ENCODE assay signal across 17 cellular contexts in genomic region chrX:112058255-112058654, GRCh38. TPM values are rescaled to one million over a fixed set of nuclear protein-coding genes. Genes with fewer than 3 reads are reported as not detected.
A peak's percentile ranks its signal among the peaks of the same experiment; 100 is the strongest.
DNase-seq lines count a peak whose midpoint lies in the region; ATAC-seq and TF ChIP-seq lines count a peak whose summit lies in the region.
"Had no signal": no experiment of that assay in that cellular context is flagged by ENCODE, and none has a peak within 500 bp of the region (broad histone marks: within the 10 kb centered on the region; RNA-seq: fewer than 3 reads in every experiment).

No MANE protein-coding gene starts in this region.

- no peak overlapping the region for H4K8ac ChIP-seq in mesendoderm (ENCODE audit: low read depth, low read length)

- no peak overlapping the region for H3K18ac ChIP-seq in mesendoderm (ENCODE audit: low read length)

- H3K79me2 ChIP-seq in mesendoderm (ENCODE audit: control insufficient read depth, insufficient read depth, low read length), result no peaks in the 10 kb centered on the region

- H4K5ac ChIP-seq in mesendoderm (ENCODE audit: low read length), result no peak overlapping the region

- no peak overlapping the region for H3K27ac ChIP-seq in mesendoderm (ENCODE audit: low read depth, low read length)
- H3K27ac ChIP-seq: BLaER1 treated with 17β-estradiol and CSF1 and Interleukin-3, amounts not matched to agents 10 nM and 100 nM; HL-60 had no signal

- no peaks in the 10 kb centered on the region for H3K27me3 ChIP-seq in mesendoderm (ENCODE audit: insufficient read depth, low read length, poor library complexity)

- H3K4ac ChIP-seq in mesendoderm (ENCODE audit: low read depth, low read length), result no peak overlapping the region

- H2BK15ac ChIP-seq in mesendoderm (replicated peaks; ENCODE audit: low read depth), result no peak overlapping the region

- no peaks in the 10 kb centered on the region for H3K79me1 ChIP-seq in mesendoderm (ENCODE audit: low read length)

- DNase-seq in AG10803 (ENCODE audit: low read depth) (peak; percentile 67), HS-5 (ENCODE audit: low read depth) (peak; percentile 48), cardiac fibroblast (ENCODE audit: low read depth in 2 of 2) (peak; percentile 0), mesendoderm (peak; percentile 34), COLO668 (lab: John Stamatoyannopoulos, UW; ENCODE audit: unreplicated experiment) (no peak), GOT3 (lab: John Stamatoyannopoulos, UW) (no peak), HK-2 (ENCODE audit: unreplicated experiment) (no peak)
- DNase-seq: KBM-7, NCI-H1092 treated with DMSO at 0.1 percent for 48 hours, NCI-H1694 treated with DMSO at 0.1 percent for 48 hours, NCI-H446, NCI-H748 treated with DMSO at 0.1 percent for 48 hours, Right ventricle myocardium superior had no signal

- no peak overlapping the region for H3K56ac ChIP-seq in mesendoderm (ENCODE audit: low read length)

- H3K4me1 ChIP-seq in mesendoderm (ENCODE audit: control insufficient read depth, low read depth, low read length), result no peaks in the 10 kb centered on the region
- H3K4me1 ChIP-seq: BLaER1 treated with 17β-estradiol and CSF1 and Interleukin-3, amounts not matched to agents 10 nM and 100 nM had no signal

- H3K4me2 ChIP-seq in mesendoderm (ENCODE audit: low read length), result no peak overlapping the region
- H3K4me2 ChIP-seq: BLaER1 treated with 17β-estradiol and CSF1 and Interleukin-3, amounts not matched to agents 10 nM and 100 nM had no signal

- H3K9ac ChIP-seq in mesendoderm (ENCODE audit: low read length), result no peak overlapping the region
- H3K9ac ChIP-seq: BLaER1 treated with 17β-estradiol and CSF1 and Interleukin-3, amounts not matched to agents 10 nM and 100 nM had no signal

- H3K4me3 ChIP-seq in AG10803 (ENCODE audit: low read length) (no peak overlapping the region), cardiac fibroblast (replicated peaks in 1 of 2; ENCODE audit: low read depth in 2 of 2, low read length in 2 of 2) (no peak overlapping the region), mesendoderm (ENCODE audit: low read length) (no peak overlapping the region)
- H3K4me3 ChIP-seq: BLaER1 treated with 17β-estradiol and CSF1 and Interleukin-3, amounts not matched to agents 10 nM and 100 nM had no signal

- H2BK5ac ChIP-seq in mesendoderm (ENCODE audit: low read length), result no peak overlapping the region

- H2AK5ac ChIP-seq in mesendoderm (ENCODE audit: low read length), result no peak overlapping the region

- no peaks in the 10 kb centered on the region for H3K36me3 ChIP-seq in mesendoderm (ENCODE audit: control insufficient read depth, insufficient read depth, low read length)
- H3K36me3 ChIP-seq: BLaER1 treated with 17β-estradiol and CSF1 and Interleukin-3, amounts not matched to agents 10 nM and 100 nM had no signal

- no peak for ATAC-seq in GM19467 (IDR thresholded peaks at IDR 0.05; ENCODE audit: unreplicated experiment)
- ATAC-seq: HCT116 had no signal

- H3K23ac ChIP-seq in mesendoderm (ENCODE audit: low read length), result no peak overlapping the region

- no CpG with 5 or more reads among the region's 1 CpG for WGBS in mesendoderm (ENCODE audit: extremely low coverage, insufficient coverage, low lambda C conversion rate)

- no peak for TF ChIP-seq CTCF in AG10803 (conservative IDR thresholded peaks at IDR 0.05; ENCODE audit: low read length)
- no peak for TF ChIP-seq CTCF in cardiac fibroblast (IDR thresholded peaks at IDR 0.05; ENCODE audit: low read depth, low read length)

- H2BK120ac ChIP-seq in mesendoderm (ENCODE audit: low read depth, low read length), result no peak overlapping the region

RNA-seq across cellular contexts. Expression of gene TRPC5, which starts 24.3 kb away (rescaled TPM):
- polyA plus RNA-seq in mesendoderm (2013, experiment 1 of 2), result 0.07 TPM
- polyA plus RNA-seq in mesendoderm (2013, experiment 2 of 2), result 0.07 TPM

RNA-seq across cellular contexts. Expression of gene RTL4, which starts 24.6 kb away (rescaled TPM):
- 0.08 TPM for polyA plus RNA-seq in mesendoderm (2013, experiment 1 of 2)
- polyA plus RNA-seq in mesendoderm (2013, experiment 2 of 2), result 0.04 TPM

Comparison
In these comparisons a context has a peak if more than half of its experiments do, and no peak if none do; other contexts are left out.
1. DNase-seq: peak in AG10803 (single experiment), HS-5 (single experiment), cardiac fibroblast (2 of 2) and mesendoderm (single experiment); none in COLO668 (single experiment), GOT3 (single experiment) and HK-2 (single experiment).